In the genomic region with DNA sequence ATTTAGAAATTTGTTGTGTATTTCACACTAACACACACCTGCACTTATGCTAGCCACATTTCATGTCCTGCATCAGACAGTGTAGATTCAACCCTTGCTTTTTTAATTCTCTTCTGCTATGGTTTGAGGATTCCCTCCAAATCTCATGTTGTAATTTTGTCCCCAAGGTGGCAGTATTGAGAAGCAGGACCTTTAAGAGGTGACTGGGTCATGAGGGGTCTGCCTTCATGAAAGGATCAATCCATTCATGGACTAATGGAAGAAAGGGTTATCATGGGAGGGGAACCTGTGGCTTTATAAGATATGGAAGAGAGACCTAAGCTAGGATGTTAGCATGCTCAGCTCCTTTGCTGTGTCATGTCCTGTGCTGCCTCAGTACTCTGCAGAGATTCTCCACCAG, we compare ENCODE assay signal across 7 cellular contexts.
DNase-seq lines count a peak whose midpoint lies in the region; ATAC-seq, FAIRE-seq and TF ChIP-seq lines count a peak whose summit lies in the region.

No MANE protein-coding gene starts in this region.

- no peak overlapping the region for H3K4me3 Mint-ChIP-seq in stimulated activated effector memory CD8-positive, alpha-beta T cell treated with anti-CD3 and anti-CD28 coated beads, Interleukin-12 subunit alpha, Interleukin-12 subunit beta, amount 100 ng/mL, for 72 hours

- ATAC-seq in PC-3, result peak; percentile 54
- no peak for ATAC-seq in GM21515 (IDR thresholded peaks at IDR 0.05; ENCODE audit: unreplicated experiment)
- ATAC-seq in stimulated activated effector memory CD8-positive, alpha-beta T cell treated with anti-CD3 and anti-CD28 coated beads, Interleukin-12 subunit alpha, Interleukin-12 subunit beta, amount 100 ng/mL, for 72 hours, result no peak
- ATAC-seq in GM18505 (IDR thresholded peaks at IDR 0.05; ENCODE audit: unreplicated experiment), result no peak

- TF ChIP-seq POLR2A in H54 (IDR thresholded peaks at IDR 0.05; ENCODE audit: low read depth, low read length), result no peak
- no peak for TF ChIP-seq POLR2A in GM18505 (IDR thresholded peaks at IDR 0.05; ENCODE audit: borderline replicate concordance, extremely low read depth, insufficient read depth, insufficient read length)

- H3K79me2 ChIP-seq in PC-3 (ENCODE audit: low read length), result no peaks in the 10 kb centered on the region

- no peaks in the 10 kb centered on the region for H3F3A ChIP-seq in PC-3 (ENCODE audit: low read length, unreplicated experiment)

- POLR2A ChIA-PET in PC-3 (lab: Charles Lee; ENCODE audit: unreplicated experiment), result no interaction called here

- H3K4me1 ChIP-seq in PC-3 (ENCODE audit: insufficient read depth, low read length), result peaks cover 14% of the 10 kb centered on the region

- no TSS peak for BruUV-seq in PC-3 (replicated peaks; lab: Mats Ljungman, UMichigan)

- H3K4me2 ChIP-seq in PC-3 (ENCODE audit: low read length), result no peak overlapping the region

- no peaks in the 10 kb centered on the region for H3K9me2 ChIP-seq in PC-3 (replicated peaks; ENCODE audit: low read length)

- H3K9ac ChIP-seq in PC-3 (ENCODE audit: low read length), result no peak overlapping the region

- H3K36me3 ChIP-seq in PC-3 (ENCODE audit: low read depth, low read length), result no peaks in the 10 kb centered on the region

- peak; percentile 48 for FAIRE-seq in H54 (lab: Jason Lieb, UNC)

- H3K9me3 ChIP-seq in PC-3 (ENCODE audit: low read length), result no peaks in the 10 kb centered on the region

- TF ChIP-seq CTCF in PC-3 (conservative IDR thresholded peaks at IDR 0.05; ENCODE audit: low read depth, low read length), result peak; percentile 81

- DNase-seq in H54 (ENCODE audit: insufficient read length, low spot score) (no peak), PC-3 (peak; percentile 53), fibroblast of the conjunctiva (ENCODE audit: low read depth) (peak; percentile 9), retina (peak; percentile 37)
- DNase-seq in stimulated activated effector memory CD8-positive, alpha-beta T cell treated with anti-CD3 and anti-CD28 coated beads, Interleukin-12 subunit alpha, Interleukin-12 subunit beta, amount 100 ng/mL, for 72 hours (ENCODE audit: low spot score in 2 of 2), result no peak

- peaks cover 20% of the 10 kb centered on the region for H3K9me3 Mint-ChIP-seq in stimulated activated effector memory CD8-positive, alpha-beta T cell treated with anti-CD3 and anti-CD28 coated beads, Interleukin-12 subunit alpha, Interleukin-12 subunit beta, amount 100 ng/mL, for 72 hours

- CTCF ChIA-PET in PC-3 (lab: Charles Lee), result no interaction called here

- no peak overlapping the region for H3K27ac Mint-ChIP-seq in stimulated activated effector memory CD8-positive, alpha-beta T cell treated with anti-CD3 and anti-CD28 coated beads, Interleukin-12 subunit alpha, Interleukin-12 subunit beta, amount 100 ng/mL, for 72 hours

- H3K27ac ChIP-seq in PC-3 (ENCODE audit: low read length), result no peak overlapping the region

- no peaks in the 10 kb centered on the region for H3K4me1 Mint-ChIP-seq in stimulated activated effector memory CD8-positive, alpha-beta T cell treated with anti-CD3 and anti-CD28 coated beads, Interleukin-12 subunit alpha, Interleukin-12 subunit beta, amount 100 ng/mL, for 72 hours

- H4K20me1 ChIP-seq in PC-3 (ENCODE audit: low read length), result no peaks in the 10 kb centered on the region

- H3K27me3 ChIP-seq in PC-3 (ENCODE audit: low read length), result no peaks in the 10 kb centered on the region

- no peak overlapping the region for H3K4me3 ChIP-seq in PC-3 (ENCODE audit: low read length)

- H2AFZ ChIP-seq in PC-3 (ENCODE audit: low read length), result no peak overlapping the region

- intact Hi-C loops in PC-3 (cut with micrococcal nuclease), result loop anchor here (1.0 to 5.0 kb wide), 4 partner anchors 153 to 1028 kb away; no protein-coding TSS in a partner anchor

- H3K36me3 Mint-ChIP-seq in stimulated activated effector memory CD8-positive, alpha-beta T cell treated with anti-CD3 and anti-CD28 coated beads, Interleukin-12 subunit alpha, Interleukin-12 subunit beta, amount 100 ng/mL, for 72 hours, result no peaks in the 10 kb centered on the region

Comparison
In these comparisons a context has a peak if more than half of its experiments do, and no peak if none do; other contexts are left out.
1. DNase-seq: peak in PC-3 (single experiment), fibroblast of the conjunctiva (single experiment) and retina (single experiment); none in H54 (single experiment) and stimulated activated effector memory CD8-positive, alpha-beta T cell treated with anti-CD3 and anti-CD28 coated beads, Interleukin-12 subunit alpha, Interleukin-12 subunit beta, amount 100 ng/mL, for 72 hours (0 of 2).